Comparison of ENCODE assay signal across 35 cellular contexts in genomic region chr12:44357476-44357875, GRCh38.
"Had no signal": no experiment of that assay in that cellular context is flagged by ENCODE, and none has a peak within 500 bp of the region (broad histone marks: within the 10 kb centered on the region; RNA-seq: fewer than 3 reads in every experiment).

No MANE protein-coding gene starts in this region.

- H3K27me3 ChIP-seq: brain microvascular endothelial cell, cardiac muscle cell, Peyer's patch had no signal

- H3K9me3 ChIP-seq: Peyer's patch had no signal

- H3K36me3 ChIP-seq: brain microvascular endothelial cell, cardiac muscle cell, Peyer's patch had no signal

- H3K4me3 ChIP-seq: cardiac muscle cell, Peyer's patch had no signal

- DNase-seq: activated B cell treated with CpG ODN at 0.5 μM for 24 hours; activated CD4-positive, alpha-beta memory T cell treated with anti-CD3 and anti-CD28 coated beads, Interleukin-2, amount 10 ng/mL, durations not matched to agents 7 days and 5 days; activated CD4-positive, alpha-beta T cell treated with anti-CD3 and anti-CD28 coated beads for 1 hour; activated CD4-positive, alpha-beta T cell treated with anti-CD3 and anti-CD28 coated beads for 48 hours; activated CD8-positive, alpha-beta memory T cell treated with anti-CD3 and anti-CD28 coated beads for 24 hours; activated CD8-positive, alpha-beta memory T cell treated with anti-CD3 and anti-CD28 coated beads, Interleukin-2, amount 10 ng/mL, durations not matched to agents 7 days and 5 days; activated CD8-positive, alpha-beta memory T cell treated with anti-CD3 and anti-CD28 coated beads, Interleukin-2, amount 50 U/mL, for 48 hours; activated effector memory CD4-positive, alpha-beta T cell treated with anti-CD3 and anti-CD28 coated beads, Interleukin-2, amount 50 U/mL, for 16 hours; activated naive CD4-positive, alpha-beta T cell; activated naive CD4-positive, alpha-beta T cell treated with anti-CD3 and anti-CD28 coated beads, Interleukin-2, amount 50 U/mL, for 16 hours; activated naive CD8-positive, alpha-beta T cell treated with anti-CD3 and anti-CD28 coated beads for 36 hours; activated T-cell treated with anti-CD3 and anti-CD28 coated beads, Interleukin-2, amount 50 U/mL, for 1 hour; activated T-cell treated with anti-CD3 and anti-CD28 coated beads, Interleukin-2, amount 50 U/mL, for 72 hours; amniotic stem cell; aorta; brain microvascular endothelial cell; KG1; MM.1S; MV-4-11; NCI-H1092; NCI-H1436 treated with DMSO at 0.1 percent for 48 hours; NCI-H1694 treated with DMSO at 0.1 percent for 48 hours; NCI-H2029; NCI-H345; NCI-H524 treated with DMSO at 0.1 percent for 48 hours; PC-3; Peyer's patch; Right ventricle myocardium superior; SW 1271; T-helper 1 cell; T-helper 2 cell; T-helper 9 cell had no signal

- H3K27ac ChIP-seq: brain microvascular endothelial cell, cardiac muscle cell, Peyer's patch, VCaP had no signal

- ATAC-seq: activated CD8-positive, alpha-beta memory T cell treated with anti-CD3 and anti-CD28 coated beads, Interleukin-2, amount 10 ng/mL, durations not matched to agents 7 days and 5 days; activated T-cell treated with anti-CD3 and anti-CD28 coated beads, Interleukin-2, amount 50 U/mL, for 72 hours; activated T-helper 17 cell treated with anti-CD3 and anti-CD28 coated beads, Interleukin-2, amount 50 U/mL, for 72 hours; PC-3 had no signal

- H3K4me1 ChIP-seq: Peyer's patch had no signal
